ENCODE assay signal across 17 cellular contexts in genomic region chr4:110945600-110945999, GRCh38.
A peak's percentile ranks its signal among the peaks of the same experiment; 100 is the strongest.
DNase-seq lines count a peak whose midpoint lies in the region; ATAC-seq and TF ChIP-seq lines count a peak whose summit lies in the region.
"Had no signal": no experiment of that assay in that cellular context is flagged by ENCODE, and none has a peak within 500 bp of the region (broad histone marks: within the 10 kb centered on the region; RNA-seq: fewer than 3 reads in every experiment).

No MANE protein-coding gene starts in this region.

- H3K4me3 Mint-ChIP-seq in chondrocyte (ENCODE audit: unreplicated experiment) (no peak overlapping the region), WTC11 (no peak overlapping the region)
- H3K4me3 Mint-ChIP-seq: CD4-positive, alpha-beta memory T cell; GM23338; H9 had no signal

- no peak overlapping the region for H2BK5ac ChIP-seq in mesenchymal stem cell (ENCODE audit: low read depth, low read length, poor library complexity, severe bottlenecking)

- no peaks in the 10 kb centered on the region for H3K4me1 Mint-ChIP-seq in chondrocyte (ENCODE audit: low read depth)
- no peaks in the 10 kb centered on the region for H3K4me1 Mint-ChIP-seq in WTC11
- H3K4me1 Mint-ChIP-seq: CD4-positive, alpha-beta memory T cell; GM23338; H9 had no signal

- H2BK120ac ChIP-seq in mesenchymal stem cell (ENCODE audit: low read depth, low read length) = no peak overlapping the region

- 97% methylated on average over 10 of the region's 16 CpGs for WGBS in mesenchymal stem cell

- no peaks in the 10 kb centered on the region for H3K9me3 Mint-ChIP-seq in chondrocyte (ENCODE audit: low read depth)
- H3K9me3 Mint-ChIP-seq in WTC11 = no peaks in the 10 kb centered on the region
- H3K9me3 Mint-ChIP-seq: GM23338, H9 had no signal

- H3K27me3 Mint-ChIP-seq in chondrocyte (ENCODE audit: low read depth) = peaks cover 8% of the 10 kb centered on the region
- H3K27me3 Mint-ChIP-seq in WTC11 (ENCODE audit: low read depth) = no peaks in the 10 kb centered on the region
- H3K27me3 Mint-ChIP-seq: CD4-positive, alpha-beta memory T cell had no signal

- TF ChIP-seq CTCF in chondrocyte (IDR thresholded peaks at IDR 0.05) = no peak
- TF ChIP-seq CTCF in WTC11 (IDR thresholded peaks at IDR 0.05) = no peak
- no peak for TF ChIP-seq CTCF in GM10266 (IDR thresholded peaks at IDR 0.05; ENCODE audit: control insufficient read depth, insufficient read depth, low read depth, missing control alignments)

- H3K79me1 ChIP-seq in mesenchymal stem cell (replicated peaks; ENCODE audit: low read length, poor library complexity, severe bottlenecking) = no peaks in the 10 kb centered on the region

- H2AFZ ChIP-seq in mesenchymal stem cell (ENCODE audit: low read depth, low read length) = no peak overlapping the region
- H2AFZ ChIP-seq: GM23338 had no signal

- no peak overlapping the region for H3K9ac ChIP-seq in mesenchymal stem cell (ENCODE audit: low read length)

- no peak overlapping the region for H3K27ac Mint-ChIP-seq in chondrocyte (ENCODE audit: unreplicated experiment)
- H3K27ac Mint-ChIP-seq in WTC11 = no peak overlapping the region
- H3K27ac Mint-ChIP-seq: CD4-positive, alpha-beta memory T cell; GM23338; H9 had no signal

- H4K8ac ChIP-seq in mesenchymal stem cell (ENCODE audit: low read length) = no peak overlapping the region

- POLR2A ChIA-PET in WTC11 (lab: Charles Lee) = no interaction called here

- no peaks in the 10 kb centered on the region for H3K27me3 ChIP-seq in mesenchymal stem cell (ENCODE audit: control insufficient read depth in 1 of 2, insufficient read depth in 1 of 2, low read length in 2 of 2)

- no peaks in the 10 kb centered on the region for H3K36me3 Mint-ChIP-seq in chondrocyte (ENCODE audit: low read depth)
- no peaks in the 10 kb centered on the region for H3K36me3 Mint-ChIP-seq in WTC11
- H3K36me3 Mint-ChIP-seq: CD4-positive, alpha-beta memory T cell had no signal

- no peaks in the 10 kb centered on the region for H3K4me1 ChIP-seq in mesenchymal stem cell (ENCODE audit: control insufficient read depth, insufficient read depth, low read depth, low read length)

- no peaks in the 10 kb centered on the region for H3K36me3 ChIP-seq in mesenchymal stem cell (ENCODE audit: control insufficient read depth in 1 of 2, insufficient read depth in 2 of 2, low read depth in 1 of 2, low read length in 2 of 2)

- no peak overlapping the region for H2BK12ac ChIP-seq in mesenchymal stem cell (ENCODE audit: low read length in 2 of 2)

- DNase-seq in RPMI7951 (ENCODE audit: low read depth) = peak; percentile 1
- DNase-seq in chondrocyte (ENCODE audit: low spot score) = peak; percentile 59
- DNase-seq in mesenchymal stem cell = no peak
- DNase-seq in GM19238 (ENCODE audit: insufficient read length, low spot score) = no peak
- no peak for DNase-seq in WTC11 (ENCODE audit: low spot score)
- DNase-seq in GM10266 (ENCODE audit: extremely low spot score) = no peak
- DNase-seq: C1 segment of cervical spinal cord; Calu3; CD4-positive, alpha-beta memory T cell; COR-L47; DMS53; DMS79 treated with DMSO at 0.1 percent for 48 hours; GF-D8; H9 had no signal

- no peak overlapping the region for H3K14ac ChIP-seq in mesenchymal stem cell (ENCODE audit: low read length in 2 of 2)

- H3K18ac ChIP-seq in mesenchymal stem cell (ENCODE audit: low read depth in 1 of 2, low read length in 2 of 2) = no peak overlapping the region

- H3K23ac ChIP-seq in mesenchymal stem cell (ENCODE audit: low read length in 2 of 2) = no peak overlapping the region

- no peak overlapping the region for H3K4ac ChIP-seq in mesenchymal stem cell (ENCODE audit: low read depth in 1 of 2, low read length in 2 of 2)

- no peaks in the 10 kb centered on the region for H3K9me3 ChIP-seq in mesenchymal stem cell (ENCODE audit: control insufficient read depth, low read length)

- no peak for ATAC-seq in WTC11
- ATAC-seq: GM12878, GM23338, HCT116 had no signal

- no peak overlapping the region for H3K4me2 ChIP-seq in mesenchymal stem cell (ENCODE audit: low read length, poor library complexity, severe bottlenecking)
- H3K4me2 ChIP-seq: GM23338 had no signal

- no peak overlapping the region for H3K4me3 ChIP-seq in mesenchymal stem cell (ENCODE audit: insufficient read depth in 1 of 2, low read depth in 1 of 2, low read length in 2 of 2)
- H3K4me3 ChIP-seq: GM12878, GM23338 had no signal

- H3K27ac ChIP-seq in mesenchymal stem cell (ENCODE audit: low read length, poor library complexity, severe bottlenecking) = no peak overlapping the region

- H2AK5ac ChIP-seq in mesenchymal stem cell (ENCODE audit: low read length, severe bottlenecking) = no peak overlapping the region

- peak overlapping the region; percentile 68 for H4K91ac ChIP-seq in mesenchymal stem cell (ENCODE audit: low read length)

- CTCF ChIA-PET in WTC11 (lab: Charles Lee) = no interaction called here

- H2BK15ac ChIP-seq in mesenchymal stem cell (ENCODE audit: low read depth, poor library complexity, severe bottlenecking) = no peak overlapping the region

TF ChIP-seq in WTC11, 78 proteins besides CTCF, POLR2A, EP300 and RAD21:
- TF ChIP-seq ATF6 (CRISPR knock-in tag; IDR thresholded peaks at IDR 0.05) (no peak), ZNF423 (CRISPR knock-in tag; IDR thresholded peaks at IDR 0.05) (no peak), STAT6 (CRISPR knock-in tag; conservative IDR thresholded peaks at IDR 0.05; ENCODE audit: low read depth) (no peak), NR2C2 (CRISPR knock-in tag; IDR thresholded peaks at IDR 0.05) (no peak), ZNF263 (CRISPR knock-in tag; IDR thresholded peaks at IDR 0.05; ENCODE audit: low read depth) (no peak), ZNF396 (CRISPR knock-in tag; IDR thresholded peaks at IDR 0.05; ENCODE audit: borderline replicate concordance) (no peak), FOXJ3 (CRISPR knock-in tag; IDR thresholded peaks at IDR 0.05; ENCODE audit: borderline replicate concordance) (no peak), FOXP1 (CRISPR knock-in tag; IDR thresholded peaks at IDR 0.05; ENCODE audit: borderline replicate concordance) (no peak), ELF4 (CRISPR knock-in tag; IDR thresholded peaks at IDR 0.05; ENCODE audit: low read depth) (no peak), RELA (CRISPR knock-in tag; IDR thresholded peaks at IDR 0.05; ENCODE audit: borderline replicate concordance) (no peak), ZNF138 (CRISPR knock-in tag; conservative IDR thresholded peaks at IDR 0.05) (no peak), FOXP4 (CRISPR knock-in tag; IDR thresholded peaks at IDR 0.05) (no peak), ZBTB21 (CRISPR knock-in tag; IDR thresholded peaks at IDR 0.05; ENCODE audit: borderline replicate concordance) (no peak), NFATC4 (CRISPR knock-in tag; IDR thresholded peaks at IDR 0.05) (no peak), ZNF671 (CRISPR knock-in tag; IDR thresholded peaks at IDR 0.05) (no peak), ESRRA (CRISPR knock-in tag; IDR thresholded peaks at IDR 0.05; ENCODE audit: borderline replicate concordance) (no peak)

Comparison
In these comparisons a context has a peak if more than half of its experiments do, and no peak if none do; other contexts are left out.
1. DNase-seq: peak in RPMI7951 (single experiment) and chondrocyte (single experiment); none in mesenchymal stem cell (single experiment), GM19238 (single experiment), WTC11 (single experiment) and GM10266 (single experiment).